ENCODE assay signal across 21 cellular contexts in genomic region chr7:141441837-141442627, GRCh38.
DNase-seq lines count a peak whose midpoint lies in the region; ATAC-seq, FAIRE-seq and TF ChIP-seq lines count a peak whose summit lies in the region.
"Had no signal": no experiment of that assay in that cellular context is flagged by ENCODE, and none has a peak within 500 bp of the region (broad histone marks: within the 10 kb centered on the region; RNA-seq: fewer than 3 reads in every experiment).

No MANE protein-coding gene starts in this region.

- no peak overlapping the region for H3K4me3 ChIP-seq in neural progenitor cell
- H3K4me3 ChIP-seq: A549, stomach, upper lobe of left lung had no signal

- H4K20me1 ChIP-seq in neural progenitor cell (ENCODE audit: low read depth): no peaks in the 10 kb centered on the region

- no peaks in the 10 kb centered on the region for H3K4me1 ChIP-seq in neural progenitor cell
- H3K4me1 ChIP-seq: A549, stomach had no signal

- H3K4me1 Mint-ChIP-seq in nephron progenitor cell: no peaks in the 10 kb centered on the region
- H3K4me1 Mint-ChIP-seq in neural progenitor cell: no peaks in the 10 kb centered on the region
- H3K4me1 Mint-ChIP-seq: activated naive CD8-positive, alpha-beta T cell treated with anti-CD3 and anti-CD28 coated beads, Interleukin-2, amount 10 ng/mL, durations not matched to agents 7 days and 5 days had no signal

- no peak overlapping the region for H3K9ac ChIP-seq in neural progenitor cell

- H3K36me3 Mint-ChIP-seq in nephron progenitor cell (ENCODE audit: low read depth): no peaks in the 10 kb centered on the region
- peaks cover 4% of the 10 kb centered on the region for H3K36me3 Mint-ChIP-seq in neural progenitor cell
- H3K36me3 Mint-ChIP-seq: activated CD4-positive, alpha-beta memory T cell treated with anti-CD3 and anti-CD28 coated beads for 36 hours; activated naive CD8-positive, alpha-beta T cell treated with anti-CD3 and anti-CD28 coated beads, Interleukin-2, amount 10 ng/mL, durations not matched to agents 7 days and 5 days had no signal

- no peaks in the 10 kb centered on the region for H3K9me3 Mint-ChIP-seq in nephron progenitor cell
- H3K9me3 Mint-ChIP-seq in neural progenitor cell: no peaks in the 10 kb centered on the region
- H3K9me3 Mint-ChIP-seq: activated CD4-positive, alpha-beta memory T cell treated with anti-CD3 and anti-CD28 coated beads for 36 hours; activated naive CD8-positive, alpha-beta T cell treated with anti-CD3 and anti-CD28 coated beads, Interleukin-2, amount 10 ng/mL, durations not matched to agents 7 days and 5 days had no signal

- H2AFZ ChIP-seq in neural progenitor cell (replicated peaks): no peak overlapping the region

- H3K27ac ChIP-seq in epithelial cell of prostate (no peak overlapping the region), neural progenitor cell (no peak overlapping the region)
- H3K27ac ChIP-seq: A549, stomach, upper lobe of left lung had no signal

- no peak overlapping the region for H3K4me2 ChIP-seq in neural progenitor cell
- H3K4me2 ChIP-seq: A549 had no signal

- H3K27me3 Mint-ChIP-seq in nephron progenitor cell (ENCODE audit: low read depth, poor library complexity): peaks cover 8% of the 10 kb centered on the region
- H3K27me3 Mint-ChIP-seq in neural progenitor cell (ENCODE audit: insufficient read depth, low read depth): peaks cover 2% of the 10 kb centered on the region
- H3K27me3 Mint-ChIP-seq: activated CD4-positive, alpha-beta memory T cell treated with anti-CD3 and anti-CD28 coated beads for 36 hours had no signal

- H3K79me2 ChIP-seq in neural progenitor cell (ENCODE audit: low read depth): no peaks in the 10 kb centered on the region

- no peak for FAIRE-seq in RCC 7860 (lab: Jason Lieb, UNC)
- FAIRE-seq: A549, endometrium, GM12892 had no signal

- H3F3A ChIP-seq in neural progenitor cell (ENCODE audit: low read depth): no peaks in the 10 kb centered on the region

- TF ChIP-seq CTCF in nephron progenitor cell (IDR thresholded peaks at IDR 0.05) (no peak), GM13976 (IDR thresholded peaks at IDR 0.05; ENCODE audit: borderline replicate concordance, control extremely low read depth, extremely low read depth, insufficient read depth, missing control alignments) (no peak), neural progenitor cell (IDR thresholded peaks at IDR 0.05) (no peak)

- in situ Hi-C loops in GM13976 (cut with MboI; ENCODE audit: low sequenced_read_pairs, unreplicated experiment): no loop called here

- H3K36me3 ChIP-seq in neural progenitor cell: no peaks in the 10 kb centered on the region
- H3K36me3 ChIP-seq: stomach, upper lobe of left lung had no signal

- peak; percentile 71 for DNase-seq in Ammon's horn (ENCODE audit: low spot score)
- peak; percentile 30 for DNase-seq in RCC 7860 (ENCODE audit: low spot score)
- DNase-seq in epithelial cell of prostate (ENCODE audit: low read depth, low spot score): peak; percentile 3
- no peak for DNase-seq in nephron progenitor cell
- no peak for DNase-seq in GM13976 (ENCODE audit: low spot score)
- no peak for DNase-seq in neural progenitor cell (ENCODE audit: low spot score)
- DNase-seq: activated CD4-positive, alpha-beta memory T cell treated with anti-CD3 and anti-CD28 coated beads for 36 hours; activated naive CD8-positive, alpha-beta T cell treated with anti-CD3 and anti-CD28 coated beads, Interleukin-2, amount 10 ng/mL, durations not matched to agents 7 days and 5 days; Caco-2; cortex of kidney; DND-41; GOT3; NCI-H2081 treated with DMSO at 0.1 percent for 48 hours; NCI-H524; stomach; upper lobe of left lung had no signal

- ATAC-seq in GM19351 (IDR thresholded peaks at IDR 0.05; ENCODE audit: unreplicated experiment): no peak
- no peak for ATAC-seq in GM21526 (IDR thresholded peaks at IDR 0.05; ENCODE audit: low FRiP score, unreplicated experiment)
- ATAC-seq: A549 had no signal

- no peaks in the 10 kb centered on the region for H3K9me3 ChIP-seq in neural progenitor cell (ENCODE audit: low read depth)
- H3K9me3 ChIP-seq: A549, Caco-2, stomach, upper lobe of left lung had no signal

- H3K4me3 Mint-ChIP-seq in nephron progenitor cell (no peak overlapping the region), neural progenitor cell (no peak overlapping the region)
- H3K4me3 Mint-ChIP-seq: activated CD4-positive, alpha-beta memory T cell treated with anti-CD3 and anti-CD28 coated beads for 36 hours; activated naive CD8-positive, alpha-beta T cell treated with anti-CD3 and anti-CD28 coated beads, Interleukin-2, amount 10 ng/mL, durations not matched to agents 7 days and 5 days had no signal

- H3K27ac Mint-ChIP-seq in nephron progenitor cell (peak overlapping the region; percentile 20), neural progenitor cell (no peak overlapping the region)
- H3K27ac Mint-ChIP-seq: activated CD4-positive, alpha-beta memory T cell treated with anti-CD3 and anti-CD28 coated beads for 36 hours; activated naive CD8-positive, alpha-beta T cell treated with anti-CD3 and anti-CD28 coated beads, Interleukin-2, amount 10 ng/mL, durations not matched to agents 7 days and 5 days had no signal

- H3K27me3 ChIP-seq in neural progenitor cell: no peaks in the 10 kb centered on the region
- H3K27me3 ChIP-seq: stomach, upper lobe of left lung had no signal

Comparison
In these comparisons a context has a peak if more than half of its experiments do, and no peak if none do; other contexts are left out.
1. DNase-seq: peak in Ammon's horn (single experiment), RCC 7860 (single experiment) and epithelial cell of prostate (single experiment); none in nephron progenitor cell (single experiment), GM13976 (single experiment) and neural progenitor cell (single experiment).